Comparison of ENCODE assay signal across 1 cellular context in genomic region chr22:40044870-40045834, GRCh38.
A peak's percentile ranks its signal among the peaks of the same experiment; 100 is the strongest.
TF ChIP-seq lines count a peak whose summit lies in the region.

No MANE protein-coding gene starts in this region.

TF ChIP-seq in HepG2, 621 proteins besides CTCF, POLR2A, EP300 and RAD21 (continued from another document and continues in another):
- TF ChIP-seq IKZF5 (CRISPR knock-in tag; IDR thresholded peaks at IDR 0.05) = no peak
- TF ChIP-seq RXRA (CRISPR knock-in tag; IDR thresholded peaks at IDR 0.05) = peak; percentile 52; the same call in 1 of the 2 replicates
- TF ChIP-seq TOE1 (CRISPR knock-in tag; IDR thresholded peaks at IDR 0.05) = no peak
- no peak for TF ChIP-seq HMGA1 (CRISPR knock-in tag; conservative IDR thresholded peaks at IDR 0.05)
- TF ChIP-seq ZFX (CRISPR knock-in tag; IDR thresholded peaks at IDR 0.05; ENCODE audit: low read depth) = peak; percentile 84
- TF ChIP-seq ZNF580 (CRISPR knock-in tag; IDR thresholded peaks at IDR 0.05; ENCODE audit: borderline replicate concordance, low read depth) = no peak; the same call in 1 of the 2 replicates
- no peak for TF ChIP-seq SKI (IDR thresholded peaks at IDR 0.05; ENCODE audit: partially characterized antibody)
- TF ChIP-seq ZNF44 (CRISPR knock-in tag; IDR thresholded peaks at IDR 0.05) = no peak
- TF ChIP-seq RFXAP (CRISPR knock-in tag; IDR thresholded peaks at IDR 0.05; ENCODE audit: borderline replicate concordance) = no peak
- TF ChIP-seq PRDM15 (CRISPR knock-in tag; IDR thresholded peaks at IDR 0.05) = no peak
- no peak for TF ChIP-seq ZNF318 (CRISPR knock-in tag; IDR thresholded peaks at IDR 0.05)
- TF ChIP-seq MBD4 (IDR thresholded peaks at IDR 0.05; ENCODE audit: borderline replicate concordance, low read length) = no peak
- no peak for TF ChIP-seq MAF1 (CRISPR knock-in tag; IDR thresholded peaks at IDR 0.05; ENCODE audit: borderline replicate concordance)
- TF ChIP-seq KLF15 (CRISPR knock-in tag; IDR thresholded peaks at IDR 0.05; ENCODE audit: borderline replicate concordance) = no peak
- TF ChIP-seq SAFB2 (CRISPR knock-in tag; IDR thresholded peaks at IDR 0.05; ENCODE audit: borderline replicate concordance, low read depth) = peak; percentile 70; the same call in 1 of the 2 replicates
- TF ChIP-seq ZNF543 (CRISPR knock-in tag; IDR thresholded peaks at IDR 0.05) = no peak
- no peak for TF ChIP-seq ZNF605 (CRISPR knock-in tag; IDR thresholded peaks at IDR 0.05)
- peak; percentile 51 for TF ChIP-seq TAF1 (CRISPR knock-in tag; IDR thresholded peaks at IDR 0.05)
- no peak for TF ChIP-seq MED13 (CRISPR knock-in tag; IDR thresholded peaks at IDR 0.05)
- no peak for TF ChIP-seq ZNF34 (CRISPR knock-in tag; IDR thresholded peaks at IDR 0.05; ENCODE audit: borderline replicate concordance)
- TF ChIP-seq GZF1 (CRISPR knock-in tag; IDR thresholded peaks at IDR 0.05) = no peak
- TF ChIP-seq EHMT2 (IDR thresholded peaks at IDR 0.05; ENCODE audit: borderline replicate concordance, low read depth, low read length) = no peak
- 0 out of 2 replicates have a peak, but pooled peaks have one; percentile 10 for TF ChIP-seq CREBL2 (CRISPR knock-in tag; IDR thresholded peaks at IDR 0.05; ENCODE audit: borderline replicate concordance)
- no peak for TF ChIP-seq THYN1 (CRISPR knock-in tag; IDR thresholded peaks at IDR 0.05; ENCODE audit: borderline replicate concordance, low read depth)
- TF ChIP-seq FOXO4 (CRISPR knock-in tag; conservative IDR thresholded peaks at IDR 0.05) = 0 out of 2 replicates have a peak, but pooled peaks have one; percentile 62
- TF ChIP-seq ZXDC (CRISPR knock-in tag; IDR thresholded peaks at IDR 0.05) = no peak
- no peak for TF ChIP-seq ZNF274 (CRISPR knock-in tag; IDR thresholded peaks at IDR 0.05)
- TF ChIP-seq EED (CRISPR knock-in tag; IDR thresholded peaks at IDR 0.05) = no peak
- no peak for TF ChIP-seq CCAR2 (optimal IDR thresholded peaks at IDR 0.05; ENCODE audit: low read depth, low read length)
- no peak; the same call in 1 of the 2 replicates for TF ChIP-seq ZNF367 (CRISPR knock-in tag; IDR thresholded peaks at IDR 0.05; ENCODE audit: borderline replicate concordance)
- no peak for TF ChIP-seq RCOR2 (CRISPR knock-in tag; IDR thresholded peaks at IDR 0.05)
- no peak for TF ChIP-seq ZNF800 (CRISPR knock-in tag; IDR thresholded peaks at IDR 0.05)
- TF ChIP-seq ZNF780A (CRISPR knock-in tag; IDR thresholded peaks at IDR 0.05) = no peak
- no peak for TF ChIP-seq MATR3 (CRISPR knock-in tag; IDR thresholded peaks at IDR 0.05)
- TF ChIP-seq SP140L (CRISPR knock-in tag; IDR thresholded peaks at IDR 0.05; ENCODE audit: borderline replicate concordance) = no peak
- TF ChIP-seq ZNF552 (CRISPR knock-in tag; IDR thresholded peaks at IDR 0.05; ENCODE audit: borderline replicate concordance) = no peak
- peak in 1 of 2 experiments; percentile 47; a peak in 1 of 4 replicates for TF ChIP-seq HMGXB4 (CRISPR knock-in tag; IDR thresholded peaks at IDR 0.05; ENCODE audit: borderline replicate concordance in 1 of 2, low read depth in 1 of 2)
- no peak for TF ChIP-seq SRSF1 (optimal IDR thresholded peaks at IDR 0.05; ENCODE audit: low read depth, low read length)
- no peak for TF ChIP-seq KAT7 (CRISPR knock-in tag; IDR thresholded peaks at IDR 0.05; ENCODE audit: borderline replicate concordance)
- no peak for TF ChIP-seq RELA (CRISPR knock-in tag; IDR thresholded peaks at IDR 0.05)
- TF ChIP-seq ZNF335 (CRISPR knock-in tag; IDR thresholded peaks at IDR 0.05) = 0 out of 2 replicates have a peak, but pooled peaks have one; percentile 26
